16 cellular contexts compared by ENCODE assay signal in the genomic region with DNA sequence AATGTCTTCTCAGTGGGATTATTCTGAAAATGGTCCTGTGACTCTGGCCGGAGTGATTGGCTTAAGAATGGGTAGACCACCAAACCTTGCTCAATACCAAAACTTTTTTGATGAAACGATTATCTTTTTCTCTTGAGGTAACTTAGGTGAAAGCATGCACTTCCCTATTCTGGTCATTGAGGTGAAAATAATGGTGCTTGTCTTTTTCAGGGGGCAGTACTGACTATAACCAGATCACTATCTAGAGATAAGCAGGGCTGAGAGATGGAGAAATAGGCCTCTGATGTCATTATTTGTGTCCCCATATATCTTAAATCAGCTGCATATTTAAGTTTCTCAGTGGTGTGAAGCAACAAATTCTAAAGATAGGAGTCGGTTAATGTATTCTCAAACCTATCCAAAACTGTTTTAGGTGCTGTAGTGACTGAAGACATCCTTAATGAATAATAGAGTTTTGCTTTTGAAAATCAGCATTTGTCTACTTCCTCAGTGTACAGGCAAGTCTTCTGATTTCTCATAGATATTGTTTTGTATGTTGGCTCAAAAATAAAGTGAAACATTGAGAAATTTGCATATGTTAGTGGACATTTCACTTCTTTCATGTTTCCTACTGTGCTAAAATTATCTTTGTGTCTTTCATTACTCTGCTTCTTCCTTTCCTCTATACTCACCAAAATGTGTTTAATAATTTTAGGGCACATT.
A peak's percentile ranks its signal among the peaks of the same experiment; 100 is the strongest.
DNase-seq lines count a peak whose midpoint lies in the region; ATAC-seq and TF ChIP-seq lines count a peak whose summit lies in the region.
"Had no signal": no experiment of that assay in that cellular context is flagged by ENCODE, and none has a peak within 500 bp of the region (broad histone marks: within the 10 kb centered on the region; RNA-seq: fewer than 3 reads in every experiment).

No MANE protein-coding gene starts in this region.

- H3K27me3 ChIP-seq in GM06990 (replicated peaks; ENCODE audit: control insufficient read depth, insufficient read depth, low read length), result no peaks in the 10 kb centered on the region

- DNase-seq in GM06990 (ENCODE audit: extremely low read depth, insufficient read length) (peak; percentile 30), iPS-NIHi11 (ENCODE audit: low spot score) (no peak), T-helper 9 cell (no peak), HEK293T (ENCODE audit: extremely low spot score) (no peak)
- no peak for DNase-seq in activated T-helper 1 cell treated with anti-CD3 and anti-CD28 coated beads, Interleukin-12 subunit alpha, Interleukin-12 subunit beta, Interleukin-2, Interleukin-4 antibody, amounts not matched to agents 30 ng/mL and 10 ng/mL and 1 ng/mL, durations not matched to agents 14 hours and 24 hours and 36 hours (ENCODE audit: low spot score)
- DNase-seq: activated CD4-positive, alpha-beta T cell treated with anti-CD3 and anti-CD28 coated beads, Interleukin-2, amount 10 ng/mL, durations not matched to agents 24 days and 14 days; DMS53; lower lobe of right lung; NCI-H526; stimulated activated CD4-positive, alpha-beta T cell treated with anti-CD3 and anti-CD28 coated beads, Interleukin-2, amount 100 ng/mL, for 24 hours had no signal

- ATAC-seq in GM19328 (IDR thresholded peaks at IDR 0.05; ENCODE audit: unreplicated experiment) (peak; percentile 92), HG02642 (IDR thresholded peaks at IDR 0.05; ENCODE audit: poor library complexity, unreplicated experiment) (peak; percentile 79), HG03378 (IDR thresholded peaks at IDR 0.05; ENCODE audit: unreplicated experiment) (peak; percentile 95)
- ATAC-seq: A549, lower lobe of right lung had no signal

- H3K4me3 Mint-ChIP-seq in activated T-helper 1 cell treated with anti-CD3 and anti-CD28 coated beads, Interleukin-12 subunit alpha, Interleukin-12 subunit beta, Interleukin-2, Interleukin-4 antibody, amounts not matched to agents 30 ng/mL and 10 ng/mL and 1 ng/mL, durations not matched to agents 14 hours and 24 hours and 36 hours, result no peak overlapping the region
- H3K4me3 Mint-ChIP-seq: activated CD4-positive, alpha-beta T cell treated with anti-CD3 and anti-CD28 coated beads, Interleukin-2, amount 10 ng/mL, durations not matched to agents 24 days and 14 days had no signal

- no peaks in the 10 kb centered on the region for H3K27me3 Mint-ChIP-seq in activated T-helper 1 cell treated with anti-CD3 and anti-CD28 coated beads, Interleukin-12 subunit alpha, Interleukin-12 subunit beta, Interleukin-2, Interleukin-4 antibody, amounts not matched to agents 30 ng/mL and 10 ng/mL and 1 ng/mL, durations not matched to agents 14 hours and 24 hours and 36 hours (ENCODE audit: insufficient read depth)
- H3K27me3 Mint-ChIP-seq: activated CD4-positive, alpha-beta T cell treated with anti-CD3 and anti-CD28 coated beads, Interleukin-2, amount 10 ng/mL, durations not matched to agents 24 days and 14 days had no signal

- POLR2A ChIA-PET in HEK293T (lab: Yijun Ruan, JAX), result no interaction called here

- H3K9me3 Mint-ChIP-seq in activated T-helper 1 cell treated with anti-CD3 and anti-CD28 coated beads, Interleukin-12 subunit alpha, Interleukin-12 subunit beta, Interleukin-2, Interleukin-4 antibody, amounts not matched to agents 30 ng/mL and 10 ng/mL and 1 ng/mL, durations not matched to agents 14 hours and 24 hours and 36 hours, result peaks cover 2% of the 10 kb centered on the region
- H3K9me3 Mint-ChIP-seq: activated CD4-positive, alpha-beta T cell treated with anti-CD3 and anti-CD28 coated beads, Interleukin-2, amount 10 ng/mL, durations not matched to agents 24 days and 14 days had no signal

- CTCF ChIA-PET in HEK293T (lab: Yijun Ruan, JAX), result no interaction called here

- H3K27ac Mint-ChIP-seq in activated T-helper 1 cell treated with anti-CD3 and anti-CD28 coated beads, Interleukin-12 subunit alpha, Interleukin-12 subunit beta, Interleukin-2, Interleukin-4 antibody, amounts not matched to agents 30 ng/mL and 10 ng/mL and 1 ng/mL, durations not matched to agents 14 hours and 24 hours and 36 hours, result no peak overlapping the region
- H3K27ac Mint-ChIP-seq: activated CD4-positive, alpha-beta T cell treated with anti-CD3 and anti-CD28 coated beads, Interleukin-2, amount 10 ng/mL, durations not matched to agents 24 days and 14 days had no signal

- no peaks in the 10 kb centered on the region for H3K36me3 Mint-ChIP-seq in activated T-helper 1 cell treated with anti-CD3 and anti-CD28 coated beads, Interleukin-12 subunit alpha, Interleukin-12 subunit beta, Interleukin-2, Interleukin-4 antibody, amounts not matched to agents 30 ng/mL and 10 ng/mL and 1 ng/mL, durations not matched to agents 14 hours and 24 hours and 36 hours (ENCODE audit: low read depth)

- H3K36me3 ChIP-seq in GM06990 (ENCODE audit: control insufficient read depth, insufficient read depth, low read length), result no peaks in the 10 kb centered on the region
- H3K36me3 ChIP-seq: HAP-1, lower lobe of right lung had no signal

- no peak for TF ChIP-seq CTCF in GM06990 (IDR thresholded peaks at IDR 0.05; ENCODE audit: insufficient read depth, low read length, poor library complexity, severe bottlenecking)

- no peaks in the 10 kb centered on the region for H3K4me1 Mint-ChIP-seq in activated T-helper 1 cell treated with anti-CD3 and anti-CD28 coated beads, Interleukin-12 subunit alpha, Interleukin-12 subunit beta, Interleukin-2, Interleukin-4 antibody, amounts not matched to agents 30 ng/mL and 10 ng/mL and 1 ng/mL, durations not matched to agents 14 hours and 24 hours and 36 hours (ENCODE audit: low read depth)
- H3K4me1 Mint-ChIP-seq: activated CD4-positive, alpha-beta T cell treated with anti-CD3 and anti-CD28 coated beads, Interleukin-2, amount 10 ng/mL, durations not matched to agents 24 days and 14 days had no signal

- H3K4me3 ChIP-seq in GM06990 (replicated peaks; ENCODE audit: low read depth, low read length), result no peak overlapping the region
- H3K4me3 ChIP-seq: A549, HAP-1, lower lobe of right lung, SK-N-MC had no signal

- intact Hi-C loops in activated T-helper 1 cell treated with anti-CD3 and anti-CD28 coated beads, Interleukin-12 subunit alpha, Interleukin-12 subunit beta, Interleukin-2, Interleukin-4 antibody, amounts not matched to agents 30 ng/mL and 10 ng/mL and 1 ng/mL, durations not matched to agents 14 hours and 24 hours and 36 hours (cut with micrococcal nuclease), result no loop called here

TF ChIP-seq in HEK293T, 16 proteins besides CTCF, POLR2A, EP300 and RAD21:
- no peak for TF ChIP-seq ARNT (IDR thresholded peaks at IDR 0.05)
- no peak for TF ChIP-seq TARDBP (IDR thresholded peaks at IDR 0.05)
- no peak for TF ChIP-seq ELF4 (IDR thresholded peaks at IDR 0.05)
- no peak for TF ChIP-seq SUZ12 (IDR thresholded peaks at IDR 0.05)
- TF ChIP-seq, protein P1, sequence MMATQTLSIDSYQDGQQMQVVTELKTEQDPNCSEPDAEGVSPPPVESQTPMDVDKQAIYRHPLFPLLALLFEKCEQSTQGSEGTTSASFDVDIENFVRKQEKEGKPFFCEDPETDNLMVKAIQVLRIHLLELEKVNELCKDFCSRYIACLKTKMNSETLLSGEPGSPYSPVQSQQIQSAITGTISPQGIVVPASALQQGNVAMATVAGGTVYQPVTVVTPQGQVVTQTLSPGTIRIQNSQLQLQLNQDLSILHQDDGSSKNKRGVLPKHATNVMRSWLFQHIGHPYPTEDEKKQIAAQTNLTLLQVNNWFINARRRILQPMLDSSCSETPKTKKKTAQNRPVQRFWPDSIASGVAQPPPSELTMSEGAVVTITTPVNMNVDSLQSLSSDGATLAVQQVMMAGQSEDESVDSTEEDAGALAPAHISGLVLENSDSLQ (IDR thresholded peaks at IDR 0.05), result no peak
- no peak for TF ChIP-seq HDGF (IDR thresholded peaks at IDR 0.05; ENCODE audit: borderline replicate concordance)
- no peak for TF ChIP-seq FOXK2 (IDR thresholded peaks at IDR 0.05)
- no peak for TF ChIP-seq SP1 (IDR thresholded peaks at IDR 0.05)
- no peak for TF ChIP-seq BHLHE40 (IDR thresholded peaks at IDR 0.05; ENCODE audit: borderline replicate concordance)
